Comparison of ENCODE assay signal across 28 cellular contexts in genomic region chr5:97427235-97427634, GRCh38.
A peak's percentile ranks its signal among the peaks of the same experiment; 100 is the strongest.
DNase-seq lines count a peak whose midpoint lies in the region; ATAC-seq, FAIRE-seq and TF ChIP-seq lines count a peak whose summit lies in the region.
"Had no signal": no experiment of that assay in that cellular context is flagged by ENCODE, and none has a peak within 500 bp of the region (broad histone marks: within the 10 kb centered on the region; RNA-seq: fewer than 3 reads in every experiment).

No MANE protein-coding gene starts in this region.

- no peaks in the 10 kb centered on the region for H3K9me3 Mint-ChIP-seq in H9
- peaks cover 3% of the 10 kb centered on the region for H3K9me3 Mint-ChIP-seq in chondrocyte (ENCODE audit: low read depth)
- no peaks in the 10 kb centered on the region for H3K9me3 Mint-ChIP-seq in CD14-positive monocyte

- H3K36me3 Mint-ChIP-seq in H9 (ENCODE audit: insufficient read depth in 1 of 3, low read depth in 3 of 3) (no peaks in the 10 kb centered on the region), chondrocyte (ENCODE audit: low read depth) (no peaks in the 10 kb centered on the region), CD14-positive monocyte (no peaks in the 10 kb centered on the region)
- H3K36me3 Mint-ChIP-seq: CD4-positive, alpha-beta memory T cell had no signal

- POLR2A ChIA-PET in AG04450 (lab: Yijun Ruan, JAX) (no interaction called here), HepG2 (lab: Yijun Ruan, JAX) (no interaction called here)

- H3K27ac Mint-ChIP-seq in H9: no peak overlapping the region
- no peak overlapping the region for H3K27ac Mint-ChIP-seq in chondrocyte (ENCODE audit: unreplicated experiment)
- H3K27ac Mint-ChIP-seq in CD14-positive monocyte: no peak overlapping the region
- H3K27ac Mint-ChIP-seq: CD4-positive, alpha-beta memory T cell had no signal

- H3K27me3 ChIP-seq in AG04450 (ENCODE audit: control insufficient read depth, insufficient read depth, low read length) (no peaks in the 10 kb centered on the region), H9 (ENCODE audit: insufficient read depth, low read length) (no peaks in the 10 kb centered on the region), foreskin keratinocyte (no peaks in the 10 kb centered on the region), HepG2 (ENCODE audit: control insufficient read depth in 1 of 2, insufficient read depth in 2 of 2, low read length in 2 of 2) (no peaks in the 10 kb centered on the region)
- H3K27me3 ChIP-seq: BLaER1, SJSA1 had no signal

- H3K4me1 ChIP-seq in H9 (ENCODE audit: insufficient read depth, low read length) (no peaks in the 10 kb centered on the region), foreskin keratinocyte (no peaks in the 10 kb centered on the region), HepG2 (ENCODE audit: insufficient read depth, low read length) (no peaks in the 10 kb centered on the region)
- H3K4me1 ChIP-seq: BLaER1, SJSA1 had no signal

- no peak overlapping the region for H4K91ac ChIP-seq in H9 (ENCODE audit: insufficient read length, low read depth, low read length)

- H3K4ac ChIP-seq in H9 (ENCODE audit: low read depth, low read length): no peak overlapping the region

- H3K9me3 ChIP-seq in AG04450 (ENCODE audit: control insufficient read depth, insufficient read depth, low read length): no peaks in the 10 kb centered on the region
- H3K9me3 ChIP-seq in H9 (ENCODE audit: control insufficient read depth, low read depth, low read length): no peaks in the 10 kb centered on the region
- no peaks in the 10 kb centered on the region for H3K9me3 ChIP-seq in HepG2 (ENCODE audit: low read length)
- H3K9me3 ChIP-seq: BLaER1, SJSA1 had no signal

- no peak for FAIRE-seq in HepG2 (lab: Jason Lieb, UNC)
- FAIRE-seq: GM12878 had no signal

- TF ChIP-seq CTCF in AG04450 (IDR thresholded peaks at IDR 0.05; ENCODE audit: low read depth, low read length): peak; percentile 12; the same call in 1 of the 2 replicates
- peak; percentile 40; the same call in 2 of the 3 replicates for TF ChIP-seq CTCF in H9 (conservative IDR thresholded peaks at IDR 0.05)
- TF ChIP-seq CTCF in chondrocyte (IDR thresholded peaks at IDR 0.05): peak; percentile 21
- peak; percentile 21 for TF ChIP-seq CTCF in foreskin keratinocyte (conservative IDR thresholded peaks at IDR 0.05)
- TF ChIP-seq CTCF in HepG2 (CRISPR knock-in tag; IDR thresholded peaks at IDR 0.05): no peak
- no peak for TF ChIP-seq CTCF in CD14-positive monocyte (IDR thresholded peaks at IDR 0.05)

- intact Hi-C loops in HepG2 (cut with micrococcal nuclease; ENCODE audit: unreplicated experiment): no loop called here
- intact Hi-C loops in CD14-positive monocyte (cut with micrococcal nuclease): no loop called here

- H3K27ac ChIP-seq in AG04450 (ENCODE audit: low read depth, low read length) (no peak overlapping the region), H9 (ENCODE audit: insufficient read length, low read depth, low read length) (no peak overlapping the region), foreskin keratinocyte (no peak overlapping the region), HepG2 (ENCODE audit: extremely low read length, insufficient read depth, low read length) (no peak overlapping the region)
- H3K27ac ChIP-seq: 22Rv1, BLaER1, PC-9, SJSA1 had no signal

- no peak overlapping the region for H2BK12ac ChIP-seq in H9 (ENCODE audit: insufficient read length, low read depth, low read length)

- H4K20me1 ChIP-seq in H9 (ENCODE audit: control insufficient read depth, insufficient read depth, insufficient read length): no peaks in the 10 kb centered on the region
- no peaks in the 10 kb centered on the region for H4K20me1 ChIP-seq in HepG2 (ENCODE audit: insufficient read depth, low read length)
- H4K20me1 ChIP-seq: BLaER1 had no signal

- no peak overlapping the region for H2AK5ac ChIP-seq in H9 (ENCODE audit: insufficient read length, low read length)

- no peak for ATAC-seq in foreskin keratinocyte
- ATAC-seq in HepG2: no peak
- ATAC-seq: GM12878, HCT116 had no signal

- TF ChIP-seq RAD21 in HepG2 (CRISPR knock-in tag; IDR thresholded peaks at IDR 0.05): no peak

- H2BK120ac ChIP-seq in H9 (ENCODE audit: low read depth, low read length, poor library complexity, severe bottlenecking): no peak overlapping the region

- H2BK15ac ChIP-seq in H9 (ENCODE audit: low read depth, low read length): no peak overlapping the region

- H2BK20ac ChIP-seq in H9 (ENCODE audit: low read depth, low read length, poor library complexity, severe bottlenecking): no peak overlapping the region

- no peaks in the 10 kb centered on the region for H3K36me3 ChIP-seq in HepG2 (replicated peaks in 1 of 2; ENCODE audit: control insufficient read depth in 1 of 2, insufficient read depth in 2 of 2, low read length in 2 of 2)
- H3K36me3 ChIP-seq: BLaER1, SJSA1 had no signal

- WGBS in H9 (ENCODE audit: extremely low coverage, insufficient read length, low lambda C conversion rate): no CpG with 5 or more reads among the region's 2 CpGs
- WGBS in HepG2 (ENCODE audit: low lambda C conversion rate): 1% methylated on average over 2 of the region's 2 CpGs

- no TSS peak for BruUV-seq in HepG2 (replicated peaks; lab: Mats Ljungman, UMichigan)

- H3K23me2 ChIP-seq in H9 (ENCODE audit: insufficient read length, low read depth, low read length, poor library complexity, severe bottlenecking): no peaks in the 10 kb centered on the region

- no peak overlapping the region for H3K23ac ChIP-seq in H9 (ENCODE audit: insufficient read length, low read depth, low read length)

- no peak for TF ChIP-seq EP300 in HepG2 (IDR thresholded peaks at IDR 0.05; ENCODE audit: low read depth in 2 of 2, low read length in 2 of 2)
- TF ChIP-seq EP300 in HepG2 (CRISPR knock-in tag; IDR thresholded peaks at IDR 0.05; ENCODE audit: borderline replicate concordance): no peak

- no peak overlapping the region for H4K8ac ChIP-seq in H9 (replicated peaks; ENCODE audit: insufficient read length, low read depth, low read length)

- H2AFZ ChIP-seq in H9 (ENCODE audit: low read length) (no peak overlapping the region), HepG2 (ENCODE audit: low read length) (no peak overlapping the region)
- H2AFZ ChIP-seq: PC-9 had no signal

- H3K4me2 ChIP-seq in H9 (ENCODE audit: insufficient read depth, insufficient read length, low read length): no peak overlapping the region
- H3K4me2 ChIP-seq in HepG2 (ENCODE audit: low read depth, low read length): no peak overlapping the region
- H3K4me2 ChIP-seq: BLaER1, PC-9 had no signal

- no peak overlapping the region for H3K18ac ChIP-seq in H9 (ENCODE audit: insufficient read length, low read depth, low read length)

- DNase-seq in AG04450 (ENCODE audit: low read depth, low spot score): no peak
- no peak for DNase-seq in H9
- DNase-seq in chondrocyte (ENCODE audit: low spot score): no peak
- DNase-seq in foreskin keratinocyte: no peak
- no peak for DNase-seq in activated gamma-delta T cell treated with Interleukin-2 at 50 U/mL for 16 hours
- no peak for DNase-seq in occipital lobe (lab: John Stamatoyannopoulos, UW)
- no peak for DNase-seq in HepG2 (ENCODE audit: low spot score)
- no peak for DNase-seq in CD14-positive monocyte (ENCODE audit: low spot score)
- DNase-seq: CD4-positive, alpha-beta memory T cell; COR-L47; EL; GDM1; GOT3; IMR-90; KG1; MM.1S; NCI-H2029; NCI-H446 treated with DMSO at 0.1 percent for 48 hours; NCI-H526; NCI-H82; PC-9; Right ventricle myocardium superior; RPMI8226 had no signal

- no peak overlapping the region for H2BK5ac ChIP-seq in H9 (ENCODE audit: insufficient read length, low read length)

- CTCF ChIA-PET in AG04450 (lab: Charles Lee): interaction anchor here (0.7 kb wide), 1 partner anchor 100 kb away, joined by 3 read pairs; no protein-coding TSS in a partner anchor
- CTCF ChIA-PET in HepG2 (lab: Yijun Ruan, JAX; ENCODE audit: low intra/inter-chr PET ratio, low total read pairs): no interaction called here

- TF ChIP-seq POLR2A in HepG2 (IDR thresholded peaks at IDR 0.05; ENCODE audit: insufficient read depth in 1 of 2, low read depth in 2 of 2, low read length in 2 of 2): no peak

- no peak overlapping the region for H3T11ph ChIP-seq in H9 (ENCODE audit: low read length)

- no peak overlapping the region for H3K4me3 ChIP-seq in AG04450 (ENCODE audit: low read depth, low read length)
- H3K4me3 ChIP-seq in HepG2 (replicated peaks in 1 of 3; ENCODE audit: insufficient read depth in 1 of 3, low read depth in 2 of 3, low read length in 3 of 3): no peak overlapping the region
- H3K4me3 ChIP-seq: BLaER1, GM12878, PC-9, SJSA1 had no signal

- no peak overlapping the region for H4K5ac ChIP-seq in H9 (ENCODE audit: insufficient read length, low read depth, low read length)

- no peak overlapping the region for H3K56ac ChIP-seq in H9 (ENCODE audit: insufficient read length, low read depth, low read length)

- no peak overlapping the region for H3K14ac ChIP-seq in H9 (ENCODE audit: insufficient read depth, low read length)

- in situ Hi-C loops in HepG2 (cut with HindIII; ENCODE audit: extremely low pct_ligation_motif_present, low pct_unique_long_range_greater_than_20kb): no loop called here

- no peak overlapping the region for H3K4me3 Mint-ChIP-seq in H9
- no peak overlapping the region for H3K4me3 Mint-ChIP-seq in chondrocyte (ENCODE audit: unreplicated experiment)
- no peak overlapping the region for H3K4me3 Mint-ChIP-seq in CD14-positive monocyte
- H3K4me3 Mint-ChIP-seq: CD4-positive, alpha-beta memory T cell had no signal

- 0 out of 4 replicates have a peak, but pooled peaks cover 0 to 2% of the 10 kb centered on the region in 2 experiments for H3K4me1 Mint-ChIP-seq in H9
- no peaks in the 10 kb centered on the region for H3K4me1 Mint-ChIP-seq in chondrocyte (ENCODE audit: low read depth)
- H3K4me1 Mint-ChIP-seq in CD14-positive monocyte: no peaks in the 10 kb centered on the region
- H3K4me1 Mint-ChIP-seq: CD4-positive, alpha-beta memory T cell had no signal

- H3K79me2 ChIP-seq in H9 (ENCODE audit: insufficient read depth, low read length) (no peaks in the 10 kb centered on the region), HepG2 (ENCODE audit: insufficient read depth, low read length) (no peaks in the 10 kb centered on the region)

- no peak overlapping the region for H3K9ac ChIP-seq in H9 (ENCODE audit: extremely low read depth, insufficient read length, low read length)
- no peak overlapping the region for H3K9ac ChIP-seq in HepG2 (ENCODE audit: insufficient read depth, low read depth, low read length)
- H3K9ac ChIP-seq: BLaER1 had no signal

- no peaks in the 10 kb centered on the region for H3K79me1 ChIP-seq in H9 (ENCODE audit: insufficient read depth, low read depth, low read length, poor library complexity, severe bottlenecking)

- H3K27me3 Mint-ChIP-seq in H9 (ENCODE audit: low read depth) (no peaks in the 10 kb centered on the region; the same call in 1 of the 2 replicates), chondrocyte (ENCODE audit: low read depth) (peaks cover 2% of the 10 kb centered on the region), CD14-positive monocyte (ENCODE audit: low read depth in 3 of 3) (peaks cover 0 to 6% (median 0%) of the 10 kb centered on the region in 3 donors)

TF ChIP-seq in HepG2, 621 proteins besides CTCF, POLR2A, EP300 and RAD21 (continues in another document):
- TF ChIP-seq ZNF558 (CRISPR knock-in tag; IDR thresholded peaks at IDR 0.05; ENCODE audit: borderline replicate concordance) (no peak), ATAD3A (CRISPR knock-in tag; IDR thresholded peaks at IDR 0.05) (no peak), SNAPC2 (CRISPR knock-in tag; IDR thresholded peaks at IDR 0.05) (no peak), ZSCAN9 (CRISPR knock-in tag; IDR thresholded peaks at IDR 0.05; ENCODE audit: borderline replicate concordance) (no peak), ZSCAN31 (CRISPR knock-in tag; IDR thresholded peaks at IDR 0.05; ENCODE audit: low read depth) (no peak)

Comparison
In these comparisons a context has a peak if more than half of its experiments do, and no peak if none do; other contexts are left out.
1. CTCF ChIP-seq: peak in AG04450 (single experiment), H9 (single experiment), chondrocyte (single experiment) and foreskin keratinocyte (single experiment); none in HepG2 (single experiment) and CD14-positive monocyte (single experiment).